Comparison of ENCODE assay signal across 15 cellular contexts in genomic region chr12:51961834-51962233, GRCh38. TPM values are rescaled to one million over a fixed set of nuclear protein-coding genes. Genes with fewer than 3 reads are reported as not detected.
DNase-seq lines count a peak whose midpoint lies in the region; ATAC-seq and TF ChIP-seq lines count a peak whose summit lies in the region.
"Had no signal": no experiment of that assay in that cellular context is flagged by ENCODE, and none has a peak within 500 bp of the region (broad histone marks: within the 10 kb centered on the region; RNA-seq: fewer than 3 reads in every experiment).

No MANE protein-coding gene starts in this region.

- ATAC-seq in left lung (peak; percentile 66), HG02840 (IDR thresholded peaks at IDR 0.05; ENCODE audit: low FRiP score, unreplicated experiment) (no peak), HG03521 (IDR thresholded peaks at IDR 0.05; ENCODE audit: unreplicated experiment) (no peak)
- ATAC-seq: activated T-cell treated with anti-CD3 and anti-CD28 coated beads, Interleukin-2, amount 50 U/mL, for 4 hours had no signal

- no peaks in the 10 kb centered on the region for H3K9me3 Mint-ChIP-seq in activated T-helper 2 cell treated with anti-CD3 and anti-CD28 coated beads, Interferon-gamma antibody, Interleukin-2, Interleukin-4, amounts not matched to agents 10 μg/mL and 5 μg/mL and 100 μg/mL, durations not matched to agents 14 hours and 24 hours and 36 hours
- H3K9me3 Mint-ChIP-seq: activated T-cell treated with anti-CD3 and anti-CD28 coated beads, Interleukin-2, amount 50 U/mL, for 4 hours; T-helper 1 cell treated with Interleukin-12 subunit alpha and Interleukin-12 subunit beta and Interleukin-4 antibody, amounts not matched to agents 30 μg/mL and 1 μg/mL, for 36 hours had no signal

- H3K4me3 ChIP-seq in adipocyte (ENCODE audit: low read length) (no peak overlapping the region), left lung (no peak overlapping the region)
- H3K4me3 ChIP-seq: dorsolateral prefrontal cortex had no signal

- intact Hi-C loops in left lung (cut with DNase I): no loop called here
- intact Hi-C loops in activated T-helper 2 cell treated with anti-CD3 and anti-CD28 coated beads, Interferon-gamma antibody, Interleukin-2, Interleukin-4, amounts not matched to agents 10 μg/mL and 5 μg/mL and 100 μg/mL, durations not matched to agents 14 hours and 24 hours and 36 hours (cut with micrococcal nuclease): no loop called here

- no peaks in the 10 kb centered on the region for H3K9me3 ChIP-seq in adipocyte (ENCODE audit: control insufficient read depth, low read length)
- no peaks in the 10 kb centered on the region for H3K9me3 ChIP-seq in left lung

- H3K27me3 ChIP-seq in adipocyte (replicated peaks; ENCODE audit: control insufficient read depth, insufficient read depth, low read length) (no peaks in the 10 kb centered on the region), left lung (no peaks in the 10 kb centered on the region)
- H3K27me3 ChIP-seq: dorsolateral prefrontal cortex had no signal

- no peak for TF ChIP-seq CTCF in 22Rv1 (IDR thresholded peaks at IDR 0.05)
- no peak for TF ChIP-seq CTCF in left lung (IDR thresholded peaks at IDR 0.05)

- H3K9ac ChIP-seq in adipocyte (ENCODE audit: low read length): peak overlapping the region; percentile 0

- DNase-seq in HEK293T (ENCODE audit: extremely low spot score): no peak
- DNase-seq in adipocyte (ENCODE audit: low read depth): no peak
- no peak for DNase-seq in left lung
- DNase-seq in MV-4-11 (lab: John Stamatoyannopoulos, UW): no peak
- no peak for DNase-seq in activated T-helper 2 cell treated with anti-CD3 and anti-CD28 coated beads, Interferon-gamma antibody, Interleukin-2, Interleukin-4, amounts not matched to agents 10 μg/mL and 5 μg/mL and 100 μg/mL, durations not matched to agents 14 hours and 24 hours and 36 hours (ENCODE audit: low spot score)
- DNase-seq: activated CD4-positive, alpha-beta T cell treated with anti-CD3 and anti-CD28 coated beads for 1 hour; activated T-cell treated with anti-CD3 and anti-CD28 coated beads, Interleukin-2, amount 50 U/mL, for 4 hours; amniotic stem cell; dorsolateral prefrontal cortex; NCI-H345; stimulated activated CD4-positive, alpha-beta T cell treated with anti-CD3 and anti-CD28 coated beads, Interleukin-12 subunit alpha, Interleukin-12 subunit beta, amount 100 ng/mL, for 4 hours had no signal

- no peaks in the 10 kb centered on the region for H3K36me3 Mint-ChIP-seq in activated T-helper 2 cell treated with anti-CD3 and anti-CD28 coated beads, Interferon-gamma antibody, Interleukin-2, Interleukin-4, amounts not matched to agents 10 μg/mL and 5 μg/mL and 100 μg/mL, durations not matched to agents 14 hours and 24 hours and 36 hours (ENCODE audit: low read depth)

- no peak overlapping the region for H3K27ac Mint-ChIP-seq in activated T-helper 2 cell treated with anti-CD3 and anti-CD28 coated beads, Interferon-gamma antibody, Interleukin-2, Interleukin-4, amounts not matched to agents 10 μg/mL and 5 μg/mL and 100 μg/mL, durations not matched to agents 14 hours and 24 hours and 36 hours
- H3K27ac Mint-ChIP-seq: T-helper 1 cell treated with Interleukin-12 subunit alpha and Interleukin-12 subunit beta and Interleukin-4 antibody, amounts not matched to agents 30 μg/mL and 1 μg/mL, for 36 hours had no signal

- H3K27ac ChIP-seq in 22Rv1 (peak overlapping the region; percentile 48), left lung (peak overlapping the region in 1 of 2 donors; percentile 34)
- H3K27ac ChIP-seq: dorsolateral prefrontal cortex had no signal

- CTCF ChIA-PET in HEK293T (lab: Yijun Ruan, JAX): interaction anchor here (0.6 to 3.7 kb wide), 4 partner anchors 10 to 86 kb away, joined by 3 to 28 read pairs (median 4); no protein-coding TSS in a partner anchor

- peaks cover 17% of the 10 kb centered on the region for H3K36me3 ChIP-seq in adipocyte (ENCODE audit: control insufficient read depth, insufficient read depth, low read length, severe bottlenecking)
- H3K36me3 ChIP-seq in left lung: peaks cover 0 to 22% of the 10 kb centered on the region in 2 donors

- H3K4me1 Mint-ChIP-seq in activated T-helper 2 cell treated with anti-CD3 and anti-CD28 coated beads, Interferon-gamma antibody, Interleukin-2, Interleukin-4, amounts not matched to agents 10 μg/mL and 5 μg/mL and 100 μg/mL, durations not matched to agents 14 hours and 24 hours and 36 hours (ENCODE audit: low read depth): no peaks in the 10 kb centered on the region

- peaks cover 54% of the 10 kb centered on the region for H3K27me3 Mint-ChIP-seq in activated T-helper 2 cell treated with anti-CD3 and anti-CD28 coated beads, Interferon-gamma antibody, Interleukin-2, Interleukin-4, amounts not matched to agents 10 μg/mL and 5 μg/mL and 100 μg/mL, durations not matched to agents 14 hours and 24 hours and 36 hours (ENCODE audit: low read depth)

- no peak overlapping the region for H3K4me3 Mint-ChIP-seq in activated T-helper 2 cell treated with anti-CD3 and anti-CD28 coated beads, Interferon-gamma antibody, Interleukin-2, Interleukin-4, amounts not matched to agents 10 μg/mL and 5 μg/mL and 100 μg/mL, durations not matched to agents 14 hours and 24 hours and 36 hours (ENCODE audit: low read depth)
- H3K4me3 Mint-ChIP-seq: activated T-cell treated with anti-CD3 and anti-CD28 coated beads, Interleukin-2, amount 50 U/mL, for 4 hours; T-helper 1 cell treated with Interleukin-12 subunit alpha and Interleukin-12 subunit beta and Interleukin-4 antibody, amounts not matched to agents 30 μg/mL and 1 μg/mL, for 36 hours had no signal

- H3K4me1 ChIP-seq in adipocyte (ENCODE audit: control insufficient read depth, insufficient read depth, low read length) (peaks cover 43% of the 10 kb centered on the region), left lung (peaks cover 17 to 48% of the 10 kb centered on the region in 2 donors)

- POLR2A ChIA-PET in HEK293T (lab: Yijun Ruan, JAX): no interaction called here

TF ChIP-seq in HEK293T, 16 proteins besides CTCF, POLR2A, EP300 and RAD21:
- TF ChIP-seq ELF4 (IDR thresholded peaks at IDR 0.05) (no peak), SUZ12 (IDR thresholded peaks at IDR 0.05) (no peak), ARNT (IDR thresholded peaks at IDR 0.05) (no peak), PKNOX1 (IDR thresholded peaks at IDR 0.05) (peak; percentile 81), FOXM1 (IDR thresholded peaks at IDR 0.05; ENCODE audit: borderline replicate concordance) (no peak), NFRKB (IDR thresholded peaks at IDR 0.05) (no peak), SP1 (IDR thresholded peaks at IDR 0.05) (no peak)

RNA-seq across cellular contexts. Expression of gene ACVR1B, which starts 10.3 kb away (rescaled TPM):
- 10 to 100 TPM; 24.9 to 26.6 TPM for total RNA-seq in left lung
- total RNA-seq in activated T-helper 2 cell treated with anti-CD3 and anti-CD28 coated beads, Interferon-gamma antibody, Interleukin-2, Interleukin-4, amounts not matched to agents 10 μg/mL and 5 μg/mL and 100 μg/mL, durations not matched to agents 14 hours and 24 hours and 36 hours: 2.4 and 2.5 TPM in 2 replicates

RNA-seq across cellular contexts. Expression of gene TAMALIN, which starts 44.9 kb away (rescaled TPM):
- total RNA-seq in left lung: 10 to 100 TPM; 30.6 to 63.7 TPM
- total RNA-seq in activated T-helper 2 cell treated with anti-CD3 and anti-CD28 coated beads, Interferon-gamma antibody, Interleukin-2, Interleukin-4, amounts not matched to agents 10 μg/mL and 5 μg/mL and 100 μg/mL, durations not matched to agents 14 hours and 24 hours and 36 hours: 6.0 and 6.1 TPM in 2 replicates

RNA-seq across cellular contexts. Expression of gene ACVRL1, which starts 54.5 kb away (rescaled TPM):
- total RNA-seq in left lung: 100 to 1,000 TPM; 115 to 173 TPM
- not detected in 2 replicates for total RNA-seq in activated T-helper 2 cell treated with anti-CD3 and anti-CD28 coated beads, Interferon-gamma antibody, Interleukin-2, Interleukin-4, amounts not matched to agents 10 μg/mL and 5 μg/mL and 100 μg/mL, durations not matched to agents 14 hours and 24 hours and 36 hours

Comparison
In these comparisons a context has a peak if more than half of its experiments do, and no peak if none do; other contexts are left out.
1. RNA of gene ACVRL1, which starts 54.5 kb away (total RNA-seq): 115 to 173 TPM in left lung; not detected in activated T-helper 2 cell treated with anti-CD3 and anti-CD28 coated beads, Interferon-gamma antibody, Interleukin-2, Interleukin-4, amounts not matched to agents 10 μg/mL and 5 μg/mL and 100 μg/mL, durations not matched to agents 14 hours and 24 hours and 36 hours; every median in the first group is over 100 times any median in the second.